9 cellular contexts compared by ENCODE assay signal in the genomic region with DNA sequence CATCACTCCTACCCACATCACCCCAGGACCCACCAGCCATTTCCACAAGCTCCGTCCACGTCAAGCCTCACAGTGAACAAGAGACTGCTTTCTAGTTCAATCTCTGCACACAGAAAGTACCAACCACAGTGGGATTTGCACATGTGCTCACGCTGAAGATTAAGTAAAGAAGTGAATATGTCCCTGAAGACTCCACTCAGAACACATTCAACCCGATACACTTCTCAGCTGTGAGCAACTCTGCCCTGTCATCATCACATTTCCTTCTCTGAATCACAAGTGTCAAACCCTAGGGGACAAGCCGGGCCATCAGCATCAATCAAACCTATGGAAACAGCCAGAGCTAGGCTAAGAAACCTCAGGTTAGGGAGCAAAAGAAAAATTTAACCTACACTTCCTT. TPM values are rescaled to one million over a fixed set of nuclear protein-coding genes. Genes with fewer than 3 reads are reported as not detected.
DNase-seq lines count a peak whose midpoint lies in the region; ATAC-seq and TF ChIP-seq lines count a peak whose summit lies in the region.
"Had no signal": no experiment of that assay in that cellular context is flagged by ENCODE, and none has a peak within 500 bp of the region (broad histone marks: within the 10 kb centered on the region; RNA-seq: fewer than 3 reads in every experiment).

No MANE protein-coding gene starts in this region.

- DNase-seq in activated CD4-positive, alpha-beta T cell treated with anti-CD3 and anti-CD28 coated beads, Interleukin-2, amount 10 ng/mL, durations not matched to agents 7 days and 5 days = no peak
- no peak for DNase-seq in activated CD4-positive, alpha-beta T cell treated with anti-CD3 and anti-CD28 coated beads, Interleukin-2, amount 50 U/mL, for 1 hour
- DNase-seq in activated CD4-positive, alpha-beta T cell treated with anti-CD3 and anti-CD28 coated beads, Interleukin-2, amount 50 U/mL, for 48 hours = peak; percentile 34 to 52
- DNase-seq in endothelial cell (ENCODE audit: low spot score) (no peak), iPS-NIHi7 (ENCODE audit: extremely low spot score) (no peak), spleen (no peak)
- DNase-seq in stimulated activated effector memory CD8-positive, alpha-beta T cell treated with anti-CD3 and anti-CD28 coated beads, Interleukin-12 subunit alpha, Interleukin-12 subunit beta, amount 100 ng/mL, for 72 hours (ENCODE audit: low spot score in 2 of 2) = peak; percentile 12 to 74

- H3K4me3 Mint-ChIP-seq in activated CD4-positive, alpha-beta T cell treated with anti-CD3 and anti-CD28 coated beads, Interleukin-2, amount 10 ng/mL, durations not matched to agents 7 days and 5 days = peak overlapping the region; percentile 87
- peak overlapping the region; percentile 66 for H3K4me3 Mint-ChIP-seq in endothelial cell (ENCODE audit: unreplicated experiment)
- H3K4me3 Mint-ChIP-seq in stimulated activated effector memory CD8-positive, alpha-beta T cell treated with anti-CD3 and anti-CD28 coated beads, Interleukin-12 subunit alpha, Interleukin-12 subunit beta, amount 100 ng/mL, for 72 hours = peak overlapping the region; percentile 91

- peaks cover 19% of the 10 kb centered on the region for H3K36me3 Mint-ChIP-seq in activated CD4-positive, alpha-beta T cell treated with anti-CD3 and anti-CD28 coated beads, Interleukin-2, amount 10 ng/mL, durations not matched to agents 7 days and 5 days (ENCODE audit: low read depth)
- H3K36me3 Mint-ChIP-seq in endothelial cell (ENCODE audit: low read depth, unreplicated experiment) = no peaks in the 10 kb centered on the region
- peaks cover 23% of the 10 kb centered on the region for H3K36me3 Mint-ChIP-seq in stimulated activated effector memory CD8-positive, alpha-beta T cell treated with anti-CD3 and anti-CD28 coated beads, Interleukin-12 subunit alpha, Interleukin-12 subunit beta, amount 100 ng/mL, for 72 hours

- no peaks in the 10 kb centered on the region for H3K27me3 ChIP-seq in spleen (replicated peaks in 1 of 7)

- no peak for TF ChIP-seq CTCF in endothelial cell (IDR thresholded peaks at IDR 0.05; ENCODE audit: unreplicated experiment)
- TF ChIP-seq CTCF in spleen (IDR thresholded peaks at IDR 0.05 in 8 of 11, conservative IDR thresholded peaks at IDR 0.05 in 3 of 11) = no peak

- ATAC-seq in stimulated activated effector memory CD8-positive, alpha-beta T cell treated with anti-CD3 and anti-CD28 coated beads, Interleukin-12 subunit alpha, Interleukin-12 subunit beta, amount 100 ng/mL, for 72 hours = peak; percentile 83
- no peak for ATAC-seq in GM21723 (IDR thresholded peaks at IDR 0.05; ENCODE audit: unreplicated experiment)

- peak overlapping the region in 1 of 8 donors; percentile 80 for H3K4me3 ChIP-seq in spleen
- H3K4me3 ChIP-seq: cardiac muscle cell had no signal

- peaks cover 66% of the 10 kb centered on the region for H3K4me1 Mint-ChIP-seq in activated CD4-positive, alpha-beta T cell treated with anti-CD3 and anti-CD28 coated beads, Interleukin-2, amount 10 ng/mL, durations not matched to agents 7 days and 5 days
- H3K4me1 Mint-ChIP-seq in endothelial cell (ENCODE audit: unreplicated experiment) = peaks cover 11% of the 10 kb centered on the region
- peaks cover 63% of the 10 kb centered on the region for H3K4me1 Mint-ChIP-seq in stimulated activated effector memory CD8-positive, alpha-beta T cell treated with anti-CD3 and anti-CD28 coated beads, Interleukin-12 subunit alpha, Interleukin-12 subunit beta, amount 100 ng/mL, for 72 hours

- H3K4me1 ChIP-seq in spleen = peaks cover 6 to 75% (median 63%) of the 10 kb centered on the region in 6 donors

- no peaks in the 10 kb centered on the region for H3K9me3 Mint-ChIP-seq in activated CD4-positive, alpha-beta T cell treated with anti-CD3 and anti-CD28 coated beads, Interleukin-2, amount 10 ng/mL, durations not matched to agents 7 days and 5 days
- no peaks in the 10 kb centered on the region for H3K9me3 Mint-ChIP-seq in endothelial cell (ENCODE audit: unreplicated experiment)
- no peaks in the 10 kb centered on the region for H3K9me3 Mint-ChIP-seq in stimulated activated effector memory CD8-positive, alpha-beta T cell treated with anti-CD3 and anti-CD28 coated beads, Interleukin-12 subunit alpha, Interleukin-12 subunit beta, amount 100 ng/mL, for 72 hours

- POLR2A ChIA-PET in activated CD4-positive, alpha-beta T cell treated with anti-CD3 and anti-CD28 coated beads, Interleukin-2, amount 10 ng/mL, durations not matched to agents 7 days and 5 days (lab: Charles Lee) = interaction anchor here (0.6 kb wide), 1 partner anchor 256 kb away, joined by 6 read pairs; no protein-coding TSS in a partner anchor

- peaks cover 0 to 20% (median 0%) of the 10 kb centered on the region in 6 donors for H3K36me3 ChIP-seq in spleen
- H3K36me3 ChIP-seq: cardiac muscle cell had no signal

- intact Hi-C loops in spleen (cut with DNase I; ENCODE audit: low total_unique reads) = no loop called here

- H3K9me3 ChIP-seq in spleen = no peaks in the 10 kb centered on the region

- peak overlapping the region in 3 of 8 donors; percentile 85 to 88 (median 87) for H3K27ac ChIP-seq in spleen
- H3K27ac ChIP-seq: cardiac muscle cell had no signal

- no peak for TF ChIP-seq POLR2A in spleen (IDR thresholded peaks at IDR 0.05)

- H3K27me3 Mint-ChIP-seq in activated CD4-positive, alpha-beta T cell treated with anti-CD3 and anti-CD28 coated beads, Interleukin-2, amount 10 ng/mL, durations not matched to agents 7 days and 5 days = no peaks in the 10 kb centered on the region
- H3K27me3 Mint-ChIP-seq in endothelial cell (ENCODE audit: unreplicated experiment) = peaks cover 9% of the 10 kb centered on the region

- 53 to 69% (median 62%) methylated on average over 5 of the region's 5 CpGs for WGBS in spleen, 5 donors

- peak overlapping the region; percentile 52 for H3K27ac Mint-ChIP-seq in activated CD4-positive, alpha-beta T cell treated with anti-CD3 and anti-CD28 coated beads, Interleukin-2, amount 10 ng/mL, durations not matched to agents 7 days and 5 days
- peak overlapping the region; percentile 61 for H3K27ac Mint-ChIP-seq in endothelial cell (ENCODE audit: unreplicated experiment)
- H3K27ac Mint-ChIP-seq in stimulated activated effector memory CD8-positive, alpha-beta T cell treated with anti-CD3 and anti-CD28 coated beads, Interleukin-12 subunit alpha, Interleukin-12 subunit beta, amount 100 ng/mL, for 72 hours = peak overlapping the region; percentile 73

- CTCF ChIA-PET in activated CD4-positive, alpha-beta T cell treated with anti-CD3 and anti-CD28 coated beads, Interleukin-2, amount 10 ng/mL, durations not matched to agents 7 days and 5 days (lab: Charles Lee) = interaction anchor here (0.6 to 1.8 kb wide), 4 partner anchors 13 to 336 kb away, joined by 3 to 5 read pairs (median 3); no protein-coding TSS in a partner anchor

RNA-seq across cellular contexts. Expression of gene STIMATE, which starts 1.9 kb away (rescaled TPM):
- 10 to 100 TPM; 30.1 to 35.0 TPM for total RNA-seq in activated CD4-positive, alpha-beta T cell treated with anti-CD3 and anti-CD28 coated beads, Interleukin-2, amount 10 ng/mL, durations not matched to agents 7 days and 5 days
- total RNA-seq in endothelial cell (ENCODE audit: unreplicated experiment) = 24.5 TPM
- 10 to 100 TPM; 20.3 to 65.6 (median 40.6) TPM for total RNA-seq in spleen
- polyA plus RNA-seq in spleen = 10 to 100 TPM in 1 of 3 donors, 1 to 10 TPM in 2; 4.0 to 12.8 (median 5.5) TPM

Comparison
In these comparisons a context has a peak if more than half of its experiments do, and no peak if none do; other contexts are left out.
1. DNase-seq: peak in activated CD4-positive, alpha-beta T cell treated with anti-CD3 and anti-CD28 coated beads, Interleukin-2, amount 50 U/mL, for 48 hours (2 of 2) and stimulated activated effector memory CD8-positive, alpha-beta T cell treated with anti-CD3 and anti-CD28 coated beads, Interleukin-12 subunit alpha, Interleukin-12 subunit beta, amount 100 ng/mL, for 72 hours (2 of 2); none in activated CD4-positive, alpha-beta T cell treated with anti-CD3 and anti-CD28 coated beads, Interleukin-2, amount 10 ng/mL, durations not matched to agents 7 days and 5 days (single experiment), activated CD4-positive, alpha-beta T cell treated with anti-CD3 and anti-CD28 coated beads, Interleukin-2, amount 50 U/mL, for 1 hour (single experiment), endothelial cell (single experiment), iPS-NIHi7 (single experiment) and spleen (single experiment).
2. Peak in every context shown above with its lines, with median percentiles within 50 percentile points of each other: H3K27ac Mint-ChIP-seq and H3K4me3 Mint-ChIP-seq.